29 cellular contexts compared by ENCODE assay signal in the genomic region with DNA sequence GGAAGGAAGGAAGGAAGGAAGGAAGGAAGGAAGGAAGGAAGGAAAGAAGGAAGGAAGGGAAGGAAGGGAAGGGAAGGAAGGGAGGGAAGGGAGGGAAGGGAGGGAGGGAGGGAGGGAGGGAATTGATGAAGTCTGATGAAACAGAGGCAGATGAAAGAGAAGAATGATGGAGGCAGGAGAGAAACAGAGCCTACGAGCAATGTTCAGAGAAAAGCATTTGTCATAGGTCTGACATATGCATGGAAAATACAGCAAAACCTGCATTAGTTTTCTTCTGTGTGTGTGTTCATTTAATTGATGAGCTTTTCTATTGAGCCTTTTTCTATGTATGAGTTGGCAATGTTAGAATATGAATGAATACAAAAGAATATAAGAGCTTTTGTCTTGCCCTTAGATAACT.
"Had no signal": no experiment of that assay in that cellular context is flagged by ENCODE, and none has a peak within 500 bp of the region (broad histone marks: within the 10 kb centered on the region; RNA-seq: fewer than 3 reads in every experiment).

No MANE protein-coding gene starts in this region.

- H3K9me3 ChIP-seq: adrenal gland, ascending aorta, body of pancreas, breast epithelium had no signal

- H3K36me3 ChIP-seq: adrenal gland, ascending aorta, brain microvascular endothelial cell, breast epithelium, cardiac muscle cell had no signal

- H3K27ac ChIP-seq: adrenal gland, ascending aorta, body of pancreas, brain microvascular endothelial cell, breast epithelium, cardiac muscle cell had no signal

- DNase-seq: activated effector memory CD4-positive, alpha-beta T cell treated with anti-CD3 and anti-CD28 coated beads, Interleukin-2, amount 50 U/mL, for 16 hours; activated effector memory CD4-positive, alpha-beta T cell treated with Interleukin-2 at 50 U/mL for 16 hours; activated gamma-delta T cell; activated gamma-delta T cell treated with Interleukin-2 at 50 U/mL for 16 hours; activated naive CD4-positive, alpha-beta T cell; activated naive CD4-positive, alpha-beta T cell treated with anti-CD3 and anti-CD28 coated beads for 36 hours; activated naive CD4-positive, alpha-beta T cell treated with anti-CD3 and anti-CD28 coated beads, Interleukin-2, amount 10 ng/mL, durations not matched to agents 7 days and 5 days; activated naive CD4-positive, alpha-beta T cell treated with anti-CD3 and anti-CD28 coated beads, Interleukin-2, amount 50 U/mL, for 16 hours; activated naive CD4-positive, alpha-beta T cell treated with Interleukin-2 at 50 U/mL for 16 hours; activated naive CD8-positive, alpha-beta T cell treated with anti-CD3 and anti-CD28 coated beads for 36 hours; activated naive CD8-positive, alpha-beta T cell treated with anti-CD3 and anti-CD28 coated beads, Interleukin-2, amount 10 ng/mL, durations not matched to agents 7 days and 5 days; activated naive CD8-positive, alpha-beta T cell treated with anti-CD3 and anti-CD28 coated beads, Interleukin-2, amount 50 U/mL, for 24 hours; activated T-cell treated with anti-CD3 and anti-CD28 coated beads, Interleukin-2, amount 50 U/mL, for 24 hours; activated T-cell treated with anti-CD3 and anti-CD28 coated beads, Interleukin-2, amount 50 U/mL, for 4 hours; activated T-cell treated with anti-CD3 and anti-CD28 coated beads, Interleukin-2, amount 50 U/mL, for 48 hours; activated T-cell treated with anti-CD3 and anti-CD28 coated beads, Interleukin-2, amount 50 U/mL, for 72 hours; adrenal gland; amniotic stem cell; amygdala; anterior cingulate cortex; aorta; body of pancreas; brain microvascular endothelial cell; caudate nucleus; central memory CD4-positive, alpha-beta T cell; cerebellar nuclear complex had no signal

- H3K4me1 ChIP-seq: adrenal gland, ascending aorta, body of pancreas, breast epithelium had no signal

- H3K27me3 ChIP-seq: adrenal gland, ascending aorta, body of pancreas, brain microvascular endothelial cell, breast epithelium, cardiac muscle cell had no signal

- H3K4me3 ChIP-seq: adrenal gland, ascending aorta, body of pancreas, breast epithelium, cardiac muscle cell had no signal
